ENCODE assay signal across 12 cellular contexts in genomic region chr10:74290703-74291102, GRCh38.
DNase-seq lines count a peak whose midpoint lies in the region; ATAC-seq and TF ChIP-seq lines count a peak whose summit lies in the region.
"Had no signal": no experiment of that assay in that cellular context is flagged by ENCODE, and none has a peak within 500 bp of the region (broad histone marks: within the 10 kb centered on the region; RNA-seq: fewer than 3 reads in every experiment).

No MANE protein-coding gene starts in this region.

- peak overlapping the region; percentile 46; the same call in 1 of the 2 replicates for H3K4me2 ChIP-seq in HCT116 (ENCODE audit: low read length)

- WGBS in suprapubic skin = 64% methylated on average over 1 of the region's 1 CpG

- no peaks in the 10 kb centered on the region for H3K36me3 ChIP-seq in HCT116 (ENCODE audit: control insufficient read depth in 1 of 2, insufficient read depth in 2 of 2, low read length in 2 of 2)
- H3K36me3 ChIP-seq in ascending aorta = no peaks in the 10 kb centered on the region
- H3K36me3 ChIP-seq in left ventricle myocardium inferior = no peaks in the 10 kb centered on the region
- H3K36me3 ChIP-seq in suprapubic skin = no peaks in the 10 kb centered on the region
- H3K36me3 ChIP-seq: esophagus squamous epithelium had no signal

- H4K20me1 ChIP-seq in HCT116 (ENCODE audit: insufficient read depth) = 0 out of 2 replicates have a peak, but pooled peaks cover 4% of the 10 kb centered on the region

- RAD21 ChIA-PET in HCT116 (lab: Charles Lee; ENCODE audit: low non-redundant PET in 1 of 2, low total read pairs in 2 of 2, uncharacterized antibody in 2 of 2, unreplicated experiment in 2 of 2) = no interaction called here

- CTCF ChIA-PET in HCT116 (lab: Charles Lee) = no interaction called here

- TF ChIP-seq CTCF in HCT116 (IDR thresholded peaks at IDR 0.05 in 2 of 3, conservative IDR thresholded peaks at IDR 0.05 in 1 of 3; ENCODE audit: borderline replicate concordance in 1 of 3, insufficient read depth in 1 of 3, low read depth in 2 of 3, low read length in 2 of 3) (no peak), ascending aorta (IDR thresholded peaks at IDR 0.05) (no peak), left ventricle myocardium inferior (IDR thresholded peaks at IDR 0.05; ENCODE audit: borderline replicate concordance) (no peak), suprapubic skin (IDR thresholded peaks at IDR 0.05) (no peak)

- H3K27me3 ChIP-seq in HCT116 (ENCODE audit: insufficient read depth, low read length) (no peaks in the 10 kb centered on the region), ascending aorta (no peaks in the 10 kb centered on the region), left ventricle myocardium inferior (ENCODE audit: low read depth) (no peaks in the 10 kb centered on the region), suprapubic skin (no peaks in the 10 kb centered on the region)
- H3K27me3 ChIP-seq: esophagus squamous epithelium had no signal

- no peaks in the 10 kb centered on the region for H3K9me2 ChIP-seq in HCT116 (ENCODE audit: insufficient read depth)

- H2AFZ ChIP-seq in HCT116 (ENCODE audit: low read depth, low read length, poor library complexity, severe bottlenecking) = no peak overlapping the region

- no TSS peak for BruUV-seq in HCT116 (replicated peaks; lab: Mats Ljungman, UMichigan)

- H3K4me1 ChIP-seq in HCT116 (ENCODE audit: control insufficient read depth in 1 of 2, insufficient read depth in 2 of 2, low read length in 2 of 2) (peaks cover 41 to 46% of the 10 kb centered on the region in 2 experiments), ascending aorta (peaks cover 3 to 13% of the 10 kb centered on the region in 2 donors), left ventricle myocardium inferior (peaks cover 44% of the 10 kb centered on the region), suprapubic skin (peaks cover 21% of the 10 kb centered on the region)

- H3K4me3 ChIP-seq in HCT116 (replicated peaks in 1 of 2; ENCODE audit: low read depth in 1 of 2, low read length in 2 of 2) = no peak overlapping the region
- no peak overlapping the region for H3K4me3 ChIP-seq in ascending aorta
- no peak overlapping the region for H3K4me3 ChIP-seq in left ventricle myocardium inferior
- H3K4me3 ChIP-seq in suprapubic skin = no peak overlapping the region
- H3K4me3 ChIP-seq: esophagus squamous epithelium had no signal

- intact Hi-C loops in HCT116 (cut with micrococcal nuclease) (no loop called here), ascending aorta (cut with DNase I) (loop anchor here (5.0 kb wide), 1 partner anchor 537 kb away; the partner anchor contains the start of gene KAT6B), left ventricle myocardium inferior (cut with micrococcal nuclease) (no loop called here)

- H3K9me3 ChIP-seq in HCT116 (ENCODE audit: control insufficient read depth in 1 of 2, insufficient read depth in 1 of 2, low read depth in 1 of 2, low read length in 2 of 2) (no peaks in the 10 kb centered on the region), ascending aorta (no peaks in the 10 kb centered on the region), left ventricle myocardium inferior (replicated peaks) (no peaks in the 10 kb centered on the region), suprapubic skin (no peaks in the 10 kb centered on the region)
- H3K9me3 ChIP-seq: esophagus squamous epithelium had no signal

- H3K27ac ChIP-seq in HCT116 (ENCODE audit: low read depth, low read length) (no peak overlapping the region; the same call in 1 of the 2 replicates), ascending aorta (peak overlapping the region; percentile 76 to 83), left ventricle myocardium inferior (replicated peaks) (peak overlapping the region; percentile 65), suprapubic skin (peak overlapping the region; percentile 68)

- TF ChIP-seq POLR2A in HCT116 (IDR thresholded peaks at IDR 0.05; ENCODE audit: borderline replicate concordance, extremely low read depth, insufficient read depth, insufficient read length) (no peak), suprapubic skin (IDR thresholded peaks at IDR 0.05) (no peak)

- H3K9ac ChIP-seq in HCT116 (ENCODE audit: low read length) = no peak overlapping the region

- TF ChIP-seq RAD21 in HCT116 (IDR thresholded peaks at IDR 0.05; ENCODE audit: low read depth) = no peak

- DNase-seq in HCT116 (ENCODE audit: low read depth, low spot score) (no peak), ascending aorta (ENCODE audit: low spot score in 2 of 2) (no peak), left ventricle myocardium inferior (no peak), suprapubic skin (ENCODE audit: low spot score in 2 of 2) (no peak), NCI-H2171 (lab: John Stamatoyannopoulos, UW) (no peak), middle frontal gyrus (ENCODE audit: extremely low spot score, low spot score) (no peak), medulla oblongata (ENCODE audit: extremely low spot score) (no peak), DMS53 treated with DMSO at 0.1 percent for 48 hours (lab: John Stamatoyannopoulos, UW; ENCODE audit: unreplicated experiment) (no peak)
- DNase-seq: activated CD8-positive, alpha-beta memory T cell treated with anti-CD3 and anti-CD28 coated beads, Interleukin-2, amount 50 U/mL, for 48 hours; DMS153; esophagus squamous epithelium; occipital lobe had no signal

- no peak for TF ChIP-seq EP300 in suprapubic skin (IDR thresholded peaks at IDR 0.05)

- ATAC-seq in HCT116 = no peak

- H3K79me2 ChIP-seq in HCT116 (ENCODE audit: insufficient read depth, low read length) = peaks cover 15% of the 10 kb centered on the region

- POLR2A ChIA-PET in HCT116 (lab: Charles Lee) = no interaction called here

TF ChIP-seq in HCT116, 20 proteins besides CTCF, POLR2A, EP300 and RAD21:
- TF ChIP-seq ATF3 (IDR thresholded peaks at IDR 0.05) = no peak
- TF ChIP-seq JUND (IDR thresholded peaks at IDR 0.05) = peak; percentile 16; the same call in 1 of the 2 replicates
